Comparison of ENCODE assay signal across 1 cellular context in the genomic region with DNA sequence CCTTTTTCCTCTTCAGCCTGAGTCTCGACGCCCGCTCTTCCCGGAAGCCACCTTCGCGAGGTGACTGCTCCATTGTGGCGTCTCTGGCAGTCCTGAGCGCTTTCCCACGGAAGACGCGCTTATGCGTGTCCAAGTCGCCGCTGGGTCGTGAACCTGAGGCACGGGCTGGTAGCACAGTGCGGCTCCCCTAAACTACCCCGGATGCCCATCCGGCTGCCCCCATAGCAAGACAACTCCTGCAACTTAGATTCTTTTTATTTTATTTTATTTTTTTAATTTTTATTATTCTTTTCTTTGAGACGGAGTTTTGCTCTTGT.
TF ChIP-seq lines count a peak whose summit lies in the region.

No MANE protein-coding gene starts in this region.

TF ChIP-seq in H1, 55 proteins besides CTCF, POLR2A, EP300 and RAD21:
- TF ChIP-seq HDAC2 (IDR thresholded peaks at IDR 0.05; ENCODE audit: borderline replicate concordance in 1 of 2, low read depth in 2 of 2, low read length in 2 of 2) (0 out of 4 replicates have a peak, but pooled peaks of 1 of the 2 experiments have one; percentile 20), NANOG (IDR thresholded peaks at IDR 0.05; ENCODE audit: insufficient read depth, low read depth, low read length, poor library complexity, severe bottlenecking) (no peak), ASH2L (IDR thresholded peaks at IDR 0.05; ENCODE audit: low read length) (no peak)
